1 cellular context compared by ENCODE assay signal in genomic region chr17:17900615-17901520, GRCh38.
TF ChIP-seq lines count a peak whose summit lies in the region.

No MANE protein-coding gene starts in this region.

TF ChIP-seq in A549, 52 proteins besides CTCF, POLR2A, EP300 and RAD21 (continued from another document):
- TF ChIP-seq REST (IDR thresholded peaks at IDR 0.05) (no peak), BCL3 (IDR thresholded peaks at IDR 0.05) (no peak), KDM5A (IDR thresholded peaks at IDR 0.05) (no peak), TFCP2L1 (CRISPR knock-in tag; IDR thresholded peaks at IDR 0.05) (no peak), TP53 (CRISPR knock-in tag; IDR thresholded peaks at IDR 0.05) (no peak), HEYL (CRISPR knock-in tag; IDR thresholded peaks at IDR 0.05) (no peak), EHMT2 (IDR thresholded peaks at IDR 0.05; ENCODE audit: low read depth) (no peak), ZSCAN20 (CRISPR knock-in tag; IDR thresholded peaks at IDR 0.05) (no peak), MAFK (IDR thresholded peaks at IDR 0.05; ENCODE audit: partially characterized antibody) (peak; percentile 8)
